1 cellular context compared by ENCODE assay signal in the genomic region with DNA sequence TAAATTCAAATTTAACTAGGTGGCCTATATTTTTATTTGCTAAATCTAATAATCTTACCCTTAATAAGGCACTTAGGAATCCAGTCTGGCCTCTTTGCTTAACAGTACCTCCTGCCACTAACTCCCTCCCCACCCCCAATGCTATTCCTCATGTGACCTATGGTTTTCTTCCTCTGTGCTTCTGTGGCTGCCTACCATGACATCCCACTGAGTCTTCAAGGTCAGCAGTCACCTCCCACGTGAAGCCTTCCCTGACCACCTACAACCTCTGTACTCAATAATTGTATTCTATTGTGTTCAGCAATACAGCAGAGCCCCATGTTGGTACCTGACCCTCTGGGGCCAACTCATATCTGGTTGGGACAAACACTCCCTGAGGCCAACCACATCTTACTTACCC.
TF ChIP-seq lines count a peak whose summit lies in the region.

No MANE protein-coding gene starts in this region.

TF ChIP-seq in SK-N-SH treated with all-trans-retinoic acid at 6 μM for 48 hours, 23 proteins besides CTCF, POLR2A, EP300 and RAD21 (continued from another document):
- TF ChIP-seq PATZ1 (CRISPR knock-in tag; IDR thresholded peaks at IDR 0.05; ENCODE audit: borderline replicate concordance) (no peak), ARNTL (CRISPR knock-in tag; IDR thresholded peaks at IDR 0.05; ENCODE audit: borderline replicate concordance, low read depth) (no peak), BACH2 (CRISPR knock-in tag; IDR thresholded peaks at IDR 0.05; ENCODE audit: borderline replicate concordance) (no peak), ZFP30 (CRISPR knock-in tag; IDR thresholded peaks at IDR 0.05) (no peak), SNAI2 (CRISPR knock-in tag; IDR thresholded peaks at IDR 0.05) (no peak), PPARA (CRISPR knock-in tag; IDR thresholded peaks at IDR 0.05; ENCODE audit: borderline replicate concordance) (no peak), ZNF565 (CRISPR knock-in tag; conservative IDR thresholded peaks at IDR 0.05; ENCODE audit: low read depth) (no peak), CSDC2 (CRISPR knock-in tag; IDR thresholded peaks at IDR 0.05) (no peak)
TF ChIP-seq in SK-N-SH treated with all-trans-retinoic acid at 6 μM for 48 hours: peak in this region for 0.
